8 cellular contexts compared by ENCODE assay signal in the genomic region with DNA sequence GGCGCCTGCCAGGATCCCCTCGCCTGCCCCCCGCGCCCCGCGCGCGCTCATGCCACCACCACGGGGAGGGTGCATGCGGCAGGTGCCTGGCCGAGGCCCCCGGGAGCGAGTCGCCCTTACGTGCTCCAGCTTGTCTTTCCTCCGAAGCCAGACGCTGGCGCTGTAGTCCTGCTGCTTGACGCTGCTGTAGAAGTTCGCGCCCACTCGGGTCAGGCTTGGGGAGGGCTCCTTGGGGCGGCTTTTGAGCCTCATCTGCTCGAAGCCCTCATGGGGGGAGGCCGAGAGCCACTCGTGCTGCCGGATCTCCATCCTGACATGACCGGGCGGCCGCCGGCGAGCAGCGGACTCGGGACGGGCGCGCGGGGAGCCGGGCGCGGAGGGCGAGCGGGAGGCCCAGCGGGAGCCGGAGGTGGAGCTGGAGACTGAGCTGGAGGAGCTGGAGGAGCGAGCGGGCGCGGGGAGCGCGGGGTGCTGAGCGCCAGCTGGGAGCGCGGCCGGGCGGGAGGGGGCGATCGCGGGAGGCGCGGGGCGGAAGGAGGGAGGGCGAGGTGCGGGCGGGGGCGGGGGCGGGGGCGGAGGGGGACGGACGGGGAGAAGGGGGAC. TPM values are rescaled to one million over a fixed set of nuclear protein-coding genes. Genes with fewer than 3 reads are reported as not detected.
DNase-seq lines count a peak whose midpoint lies in the region; ATAC-seq and TF ChIP-seq lines count a peak whose summit lies in the region.

No MANE protein-coding gene starts in this region.

- H3K27ac Mint-ChIP-seq in activated naive CD8-positive, alpha-beta T cell treated with anti-CD3 and anti-CD28 coated beads, Interleukin-2, amount 50 U/mL, for 24 hours: no peak overlapping the region

- H3K4me1 ChIP-seq in iPS DF 6.9 (ENCODE audit: control insufficient read depth, insufficient read depth, low read length) (no peaks in the 10 kb centered on the region), skeletal muscle tissue (ENCODE audit: control insufficient read depth in 3 of 3, insufficient read depth in 3 of 3, low read length in 3 of 3) (peaks cover 12 to 17% (median 16%) of the 10 kb centered on the region in 3 donors)

- no peaks in the 10 kb centered on the region for H3K9me3 Mint-ChIP-seq in activated naive CD8-positive, alpha-beta T cell treated with anti-CD3 and anti-CD28 coated beads, Interleukin-2, amount 50 U/mL, for 24 hours

- peaks cover 11% of the 10 kb centered on the region for H3K4me1 Mint-ChIP-seq in activated naive CD8-positive, alpha-beta T cell treated with anti-CD3 and anti-CD28 coated beads, Interleukin-2, amount 50 U/mL, for 24 hours

- peak; percentile 91 for DNase-seq in D341Med (ENCODE audit: low spot score)
- DNase-seq in activated naive CD8-positive, alpha-beta T cell treated with anti-CD3 and anti-CD28 coated beads, Interleukin-2, amount 50 U/mL, for 24 hours: peak; percentile 2
- no peak for DNase-seq in iPS DF 6.9 (ENCODE audit: low read depth, low spot score)
- no peak for DNase-seq in HCEC 1CT
- DNase-seq in MV-4-11 (lab: John Stamatoyannopoulos, UW): no peak

- peak; percentile 24 for TF ChIP-seq CTCF in LNCAP (IDR thresholded peaks at IDR 0.05)

- H3K36me3 Mint-ChIP-seq in activated naive CD8-positive, alpha-beta T cell treated with anti-CD3 and anti-CD28 coated beads, Interleukin-2, amount 50 U/mL, for 24 hours (ENCODE audit: low read depth): peaks cover 2% of the 10 kb centered on the region

- peaks cover 9% of the 10 kb centered on the region; the same call in 1 of the 2 replicates for H3K27me3 ChIP-seq in iPS DF 6.9 (ENCODE audit: control insufficient read depth, insufficient read depth, low read length)
- peaks cover 36 to 50% (median 38%) of the 10 kb centered on the region in 3 donors for H3K27me3 ChIP-seq in skeletal muscle tissue (ENCODE audit: control insufficient read depth in 3 of 3, insufficient read depth in 3 of 3, low read length in 3 of 3)

- H3K27me3 Mint-ChIP-seq in activated naive CD8-positive, alpha-beta T cell treated with anti-CD3 and anti-CD28 coated beads, Interleukin-2, amount 50 U/mL, for 24 hours: peaks cover 60% of the 10 kb centered on the region

- ATAC-seq in activated naive CD8-positive, alpha-beta T cell treated with anti-CD3 and anti-CD28 coated beads, Interleukin-2, amount 50 U/mL, for 24 hours: no peak
- ATAC-seq in GM21717 (IDR thresholded peaks at IDR 0.05; ENCODE audit: unreplicated experiment): no peak

- peak overlapping the region; percentile 63; the same call in 1 of the 2 replicates for H3K4me3 ChIP-seq in iPS DF 6.9 (ENCODE audit: low read length)
- H3K4me3 ChIP-seq in skeletal muscle tissue (ENCODE audit: low read length in 3 of 3): peak overlapping the region; percentile 38 to 45 (median 43)

- H3K27ac ChIP-seq in iPS DF 6.9 (ENCODE audit: low read length) (no peak overlapping the region), skeletal muscle tissue (ENCODE audit: low read depth, low read length) (no peak overlapping the region)

- H3K9ac ChIP-seq in skeletal muscle tissue (ENCODE audit: low read depth in 1 of 3, low read length in 3 of 3): no peak overlapping the region

- WGBS in iPS DF 6.9 (ENCODE audit: insufficient coverage, insufficient read length): no CpG with 5 or more reads among the region's 70 CpGs

- H3K36me3 ChIP-seq in iPS DF 6.9 (ENCODE audit: control insufficient read depth, insufficient read depth, low read length) (no peaks in the 10 kb centered on the region), skeletal muscle tissue (ENCODE audit: control insufficient read depth in 3 of 3, insufficient read depth in 3 of 3, low read length in 3 of 3) (no peaks in the 10 kb centered on the region)

- no peak overlapping the region for H3K4me3 Mint-ChIP-seq in activated naive CD8-positive, alpha-beta T cell treated with anti-CD3 and anti-CD28 coated beads, Interleukin-2, amount 50 U/mL, for 24 hours

- H3K9me3 ChIP-seq in iPS DF 6.9 (ENCODE audit: control insufficient read depth, insufficient read depth, low read length) (no peaks in the 10 kb centered on the region), skeletal muscle tissue (ENCODE audit: control insufficient read depth in 3 of 3, low read length in 3 of 3) (no peaks in the 10 kb centered on the region)

RNA-seq across cellular contexts. Expression of gene PLD5, which starts 0.4 kb away (rescaled TPM):
- total RNA-seq in skeletal muscle tissue: 0.52 TPM

Comparison
In these comparisons a context has a peak if more than half of its experiments do, and no peak if none do; other contexts are left out.
1. DNase-seq: peak in D341Med (single experiment) and activated naive CD8-positive, alpha-beta T cell treated with anti-CD3 and anti-CD28 coated beads, Interleukin-2, amount 50 U/mL, for 24 hours (single experiment); none in iPS DF 6.9 (single experiment), HCEC 1CT (single experiment) and MV-4-11 (single experiment).